ENCODE assay signal across 2 cellular contexts in the genomic region with DNA sequence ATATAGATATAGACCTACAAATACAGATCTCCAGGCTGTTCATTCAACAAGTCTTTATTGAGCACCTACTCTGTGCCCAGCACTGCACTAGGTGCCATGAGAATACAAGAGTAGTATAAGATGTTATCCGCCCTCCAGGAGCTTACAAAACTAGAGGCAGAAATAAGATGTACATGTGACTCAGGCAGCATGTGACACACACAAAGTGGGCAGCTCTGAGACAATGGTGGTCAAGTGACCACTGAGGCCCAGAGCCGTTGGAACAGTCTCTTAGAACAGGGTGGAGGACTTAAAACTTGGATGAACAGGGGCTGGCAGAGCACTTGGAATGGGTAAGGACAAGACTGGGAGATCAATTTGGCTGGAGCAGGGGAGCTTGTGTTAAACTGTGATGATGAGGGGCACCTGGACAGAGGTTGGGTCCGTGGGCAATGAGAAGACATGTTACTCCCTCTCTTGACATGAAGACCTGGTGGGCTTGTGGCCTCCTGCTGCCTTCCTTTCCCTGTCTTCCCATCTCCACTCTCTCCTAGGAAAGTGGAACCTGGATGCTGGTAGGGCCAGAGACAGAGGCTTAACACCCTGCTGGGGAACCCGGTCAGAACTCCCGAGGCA.
TF ChIP-seq lines count a peak whose summit lies in the region.

No MANE protein-coding gene starts in this region.

TF ChIP-seq in IMR-90, 13 proteins besides CTCF, POLR2A, EP300 and RAD21:
- no peak for TF ChIP-seq MXI1 (IDR thresholded peaks at IDR 0.05; ENCODE audit: borderline replicate concordance, low read depth, low read length)
- TF ChIP-seq, protein P1, sequence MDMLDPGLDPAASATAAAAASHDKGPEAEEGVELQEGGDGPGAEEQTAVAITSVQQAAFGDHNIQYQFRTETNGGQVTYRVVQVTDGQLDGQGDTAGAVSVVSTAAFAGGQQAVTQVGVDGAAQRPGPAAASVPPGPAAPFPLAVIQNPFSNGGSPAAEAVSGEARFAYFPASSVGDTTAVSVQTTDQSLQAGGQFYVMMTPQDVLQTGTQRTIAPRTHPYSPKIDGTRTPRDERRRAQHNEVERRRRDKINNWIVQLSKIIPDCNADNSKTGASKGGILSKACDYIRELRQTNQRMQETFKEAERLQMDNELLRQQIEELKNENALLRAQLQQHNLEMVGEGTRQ (IDR thresholded peaks at IDR 0.05; ENCODE audit: low read depth, low read length), result peak; percentile 19; the same call in 1 of the 2 replicates

TF ChIP-seq in endothelial cell of umbilical vein, 7 proteins besides CTCF, POLR2A, EP300 and RAD21:
- TF ChIP-seq EZH2 (IDR thresholded peaks at IDR 0.05; ENCODE audit: borderline replicate concordance, low read depth, low read length, severe bottlenecking), result no peak
- TF ChIP-seq JUN (IDR thresholded peaks at IDR 0.05; ENCODE audit: borderline replicate concordance, insufficient read depth, insufficient read length, low read depth), result no peak
- no peak for TF ChIP-seq GATA2 (IDR thresholded peaks at IDR 0.05; ENCODE audit: insufficient read depth, insufficient read length, low read depth, low read length)
- no peak for TF ChIP-seq FOS (IDR thresholded peaks at IDR 0.05; ENCODE audit: borderline replicate concordance, insufficient read depth, low read length)
